In the genomic region with DNA sequence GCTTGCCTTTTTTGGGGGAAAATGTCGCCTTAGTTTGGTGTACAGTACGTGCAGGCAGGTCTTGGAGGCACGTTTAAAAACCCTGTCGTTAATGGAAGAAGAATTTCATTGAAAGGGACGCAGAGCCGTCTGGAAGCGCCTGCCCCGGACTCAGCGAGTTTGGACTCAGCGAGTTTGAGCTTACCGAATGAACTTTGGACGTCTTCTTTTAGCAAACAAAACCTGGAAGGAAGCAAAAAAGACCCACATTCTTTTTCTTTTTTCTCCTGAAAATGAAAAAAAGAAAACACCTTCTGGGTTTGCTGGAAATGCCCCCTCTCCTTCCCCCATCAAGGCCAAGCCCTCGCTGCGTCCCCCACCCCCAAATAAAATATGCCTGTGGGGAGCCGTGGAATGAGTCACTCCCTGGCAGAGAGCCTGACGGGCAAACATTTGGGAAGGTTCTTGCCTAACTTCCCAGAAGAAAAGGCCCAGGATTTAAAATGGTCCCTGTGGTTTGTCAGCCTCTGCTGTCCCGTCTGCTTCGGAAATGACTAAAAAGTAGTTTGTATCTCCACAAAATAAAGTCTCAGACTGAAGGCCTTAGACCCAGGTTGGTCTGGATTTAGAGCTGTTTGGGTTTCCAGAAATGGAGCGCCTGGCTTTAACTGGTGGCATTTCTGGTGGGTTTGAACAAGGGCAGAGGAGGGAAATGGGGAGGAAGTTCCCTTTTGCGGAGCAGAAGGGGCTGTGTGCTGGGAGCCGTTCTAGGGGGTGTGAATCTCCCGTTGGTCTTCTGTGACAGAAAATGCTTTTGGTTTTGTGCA, we compare ENCODE assay signal across 8 cellular contexts. TPM values are rescaled to one million over a fixed set of nuclear protein-coding genes. Genes with fewer than 3 reads are reported as not detected.
DNase-seq lines count a peak whose midpoint lies in the region; ATAC-seq, FAIRE-seq and TF ChIP-seq lines count a peak whose summit lies in the region.

No MANE protein-coding gene starts in this region.

- BruUV-seq in HepG2 (replicated peaks; lab: Mats Ljungman, UMichigan) = TSS peak; percentile 47

- no peaks in the 10 kb centered on the region for H3K9me3 ChIP-seq in HepG2 (ENCODE audit: low read length)

- FAIRE-seq in bronchial epithelial cell (lab: Jason Lieb, UNC) (no peak), HepG2 (lab: Jason Lieb, UNC) (peak; percentile 87)

- H3K36me3 ChIP-seq in bronchial epithelial cell (ENCODE audit: control insufficient read depth, insufficient read depth, low read length) (no peaks in the 10 kb centered on the region), HepG2 (replicated peaks in 1 of 2; ENCODE audit: control insufficient read depth in 1 of 2, insufficient read depth in 2 of 2, low read length in 2 of 2) (no peaks in the 10 kb centered on the region; a peak in 1 of 5 replicates)

- peaks cover 59% of the 10 kb centered on the region for H3K79me2 ChIP-seq in HepG2 (ENCODE audit: insufficient read depth, low read length)

- H3K4me1 ChIP-seq in HepG2 (ENCODE audit: insufficient read depth, low read length) = peaks cover 60% of the 10 kb centered on the region

- CTCF ChIA-PET in HepG2 (lab: Yijun Ruan, JAX; ENCODE audit: low intra/inter-chr PET ratio, low total read pairs) = no interaction called here

- TF ChIP-seq RAD21 in HepG2 (CRISPR knock-in tag; IDR thresholded peaks at IDR 0.05) = no peak

- TF ChIP-seq EP300 in HepG2 (IDR thresholded peaks at IDR 0.05; ENCODE audit: low read depth in 2 of 2, low read length in 2 of 2) (peak; percentile 29 to 72; a peak in 3 of 4 replicates), HepG2 (CRISPR knock-in tag; IDR thresholded peaks at IDR 0.05; ENCODE audit: borderline replicate concordance) (peak; percentile 41; the same call in 1 of the 2 replicates)

- H3K9ac ChIP-seq in HepG2 (ENCODE audit: insufficient read depth, low read depth, low read length) = peak overlapping the region; percentile 95

- peak; percentile 66 for DNase-seq in GM04503 (ENCODE audit: low read depth)
- peak; percentile 72 for DNase-seq in NCI-H226
- DNase-seq in bronchial epithelial cell (ENCODE audit: low read depth) = peak; percentile 79
- peak; percentile 91 for DNase-seq in HepG2 (ENCODE audit: low spot score)
- no peak for DNase-seq in cerebellum (ENCODE audit: low spot score)
- DNase-seq in NCI-H1417 treated with DMSO at 0.1 percent for 48 hours (lab: John Stamatoyannopoulos, UW) = no peak

- peak overlapping the region; percentile 95 for H3K27ac ChIP-seq in HepG2 (ENCODE audit: extremely low read length, insufficient read depth, low read length)
- H3K27ac ChIP-seq in temporal lobe (ENCODE audit: low read depth, low read length) = peak overlapping the region; percentile 66

- H2AFZ ChIP-seq in HepG2 (ENCODE audit: low read length) = no peak overlapping the region

- H4K20me1 ChIP-seq in HepG2 (ENCODE audit: insufficient read depth, low read length) = peaks cover 33% of the 10 kb centered on the region

- POLR2A ChIA-PET in HepG2 (lab: Yijun Ruan, JAX) = interaction anchor here (0.6 to 1.7 kb wide), 16 partner anchors 11 to 789 kb away, joined by 3 to 20 read pairs (median 4); no protein-coding TSS in a partner anchor

- no peak for TF ChIP-seq CTCF in bronchial epithelial cell (IDR thresholded peaks at IDR 0.05; ENCODE audit: insufficient read depth, low read length, severe bottlenecking)
- TF ChIP-seq CTCF in HepG2 (CRISPR knock-in tag; IDR thresholded peaks at IDR 0.05) = no peak

- ATAC-seq in HepG2 (peak; percentile 65), HG02642 (IDR thresholded peaks at IDR 0.05; ENCODE audit: poor library complexity, unreplicated experiment) (no peak)

- H3K27me3 ChIP-seq in bronchial epithelial cell (ENCODE audit: control insufficient read depth, insufficient read depth, low read length) (no peaks in the 10 kb centered on the region), HepG2 (ENCODE audit: control insufficient read depth in 1 of 2, insufficient read depth in 2 of 2, low read length in 2 of 2) (peaks cover 0 to 8% of the 10 kb centered on the region in 2 experiments; a peak in 2 of 5 replicates)

- TF ChIP-seq POLR2A in HepG2 (IDR thresholded peaks at IDR 0.05; ENCODE audit: insufficient read depth in 1 of 2, low read depth in 2 of 2, low read length in 2 of 2) = peak; percentile 58 to 64; a peak in 3 of 4 replicates

- intact Hi-C loops in HepG2 (cut with micrococcal nuclease; ENCODE audit: unreplicated experiment) = loop anchor here (2.0 to 5.0 kb wide), 3 partner anchors 25 to 127 kb away; no protein-coding TSS in a partner anchor

- H3K4me3 ChIP-seq in bronchial epithelial cell (ENCODE audit: low read depth, low read length) = peak overlapping the region; percentile 82
- H3K4me3 ChIP-seq in HepG2 (replicated peaks in 1 of 3; ENCODE audit: insufficient read depth in 1 of 3, low read depth in 2 of 3, low read length in 3 of 3) = peak overlapping the region; percentile 77 to 99 (median 98)

- H3K4me2 ChIP-seq in HepG2 (ENCODE audit: low read depth, low read length) = peak overlapping the region; percentile 100

- in situ Hi-C loops in HepG2 (cut with HindIII; ENCODE audit: extremely low pct_ligation_motif_present, low pct_unique_long_range_greater_than_20kb) = no loop called here

- under 1% methylated on average over 22 of the region's 22 CpGs for WGBS in HepG2 (ENCODE audit: low lambda C conversion rate)

TF ChIP-seq in HepG2, 621 proteins besides CTCF, POLR2A, EP300 and RAD21 (continues in another document):
- TF ChIP-seq NFRKB (IDR thresholded peaks at IDR 0.05) = no peak
- TF ChIP-seq, protein P1, sequence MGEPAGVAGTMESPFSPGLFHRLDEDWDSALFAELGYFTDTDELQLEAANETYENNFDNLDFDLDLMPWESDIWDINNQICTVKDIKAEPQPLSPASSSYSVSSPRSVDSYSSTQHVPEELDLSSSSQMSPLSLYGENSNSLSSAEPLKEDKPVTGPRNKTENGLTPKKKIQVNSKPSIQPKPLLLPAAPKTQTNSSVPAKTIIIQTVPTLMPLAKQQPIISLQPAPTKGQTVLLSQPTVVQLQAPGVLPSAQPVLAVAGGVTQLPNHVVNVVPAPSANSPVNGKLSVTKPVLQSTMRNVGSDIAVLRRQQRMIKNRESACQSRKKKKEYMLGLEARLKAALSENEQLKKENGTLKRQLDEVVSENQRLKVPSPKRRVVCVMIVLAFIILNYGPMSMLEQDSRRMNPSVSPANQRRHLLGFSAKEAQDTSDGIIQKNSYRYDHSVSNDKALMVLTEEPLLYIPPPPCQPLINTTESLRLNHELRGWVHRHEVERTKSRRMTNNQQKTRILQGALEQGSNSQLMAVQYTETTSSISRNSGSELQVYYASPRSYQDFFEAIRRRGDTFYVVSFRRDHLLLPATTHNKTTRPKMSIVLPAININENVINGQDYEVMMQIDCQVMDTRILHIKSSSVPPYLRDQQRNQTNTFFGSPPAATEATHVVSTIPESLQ (CRISPR knock-in tag; conservative IDR thresholded peaks at IDR 0.05) = no peak
- no peak; the same call in 1 of the 2 replicates for TF ChIP-seq NR2F6 (IDR thresholded peaks at IDR 0.05)
- 0 out of 2 replicates have a peak, but pooled peaks have one; percentile 9 for TF ChIP-seq NR2F6 (CRISPR knock-in tag; IDR thresholded peaks at IDR 0.05)
- TF ChIP-seq, protein P2, sequence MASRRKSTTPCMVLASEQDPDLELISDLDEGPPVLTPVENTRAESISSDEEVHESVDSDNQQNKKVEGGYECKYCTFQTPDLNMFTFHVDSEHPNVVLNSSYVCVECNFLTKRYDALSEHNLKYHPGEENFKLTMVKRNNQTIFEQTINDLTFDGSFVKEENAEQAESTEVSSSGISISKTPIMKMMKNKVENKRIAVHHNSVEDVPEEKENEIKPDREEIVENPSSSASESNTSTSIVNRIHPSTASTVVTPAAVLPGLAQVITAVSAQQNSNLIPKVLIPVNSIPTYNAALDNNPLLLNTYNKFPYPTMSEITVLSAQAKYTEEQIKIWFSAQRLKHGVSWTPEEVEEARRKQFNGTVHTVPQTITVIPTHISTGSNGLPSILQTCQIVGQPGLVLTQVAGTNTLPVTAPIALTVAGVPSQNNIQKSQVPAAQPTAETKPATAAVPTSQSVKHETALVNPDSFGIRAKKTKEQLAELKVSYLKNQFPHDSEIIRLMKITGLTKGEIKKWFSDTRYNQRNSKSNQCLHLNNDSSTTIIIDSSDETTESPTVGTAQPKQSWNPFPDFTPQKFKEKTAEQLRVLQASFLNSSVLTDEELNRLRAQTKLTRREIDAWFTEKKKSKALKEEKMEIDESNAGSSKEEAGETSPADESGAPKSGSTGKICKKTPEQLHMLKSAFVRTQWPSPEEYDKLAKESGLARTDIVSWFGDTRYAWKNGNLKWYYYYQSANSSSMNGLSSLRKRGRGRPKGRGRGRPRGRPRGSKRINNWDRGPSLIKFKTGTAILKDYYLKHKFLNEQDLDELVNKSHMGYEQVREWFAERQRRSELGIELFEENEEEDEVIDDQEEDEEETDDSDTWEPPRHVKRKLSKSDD (CRISPR knock-in tag; IDR thresholded peaks at IDR 0.05; ENCODE audit: low read depth) = no peak
- TF ChIP-seq BHLHE40 (IDR thresholded peaks at IDR 0.05; ENCODE audit: low read length) = no peak
- TF ChIP-seq ZNF121 (CRISPR knock-in tag; IDR thresholded peaks at IDR 0.05) = peak; percentile 89

RNA-seq across cellular contexts. Expression of a gene that starts 1.7 kb away (rescaled TPM):
- total RNA-seq in bronchial epithelial cell (8.4 and 14.7 TPM in 2 replicates), HepG2 (2016; rRNA removed; fragmentation: Illumina TruSeq; extraction: Trizol) (30.4 and 44.7 TPM in 2 replicates), temporal lobe (23.6 TPM), cerebellum (18.9 TPM)
- total RNA-seq in HepG2 (2016; cell fraction: cytosol; rRNA removed; fragmentation: Illumina TruSeq; extraction: Trizol; ENCODE audit: low read depth) = 24.6 and 26.3 TPM in 2 replicates
- 33.2 and 37.5 TPM in 2 replicates for total RNA-seq in HepG2 (2016; cell fraction: insoluble cytoplasmic fraction; rRNA removed; fragmentation: Illumina TruSeq; extraction: Trizol)
- total RNA-seq in HepG2 (2016; cell fraction: membrane; rRNA removed; fragmentation: Illumina TruSeq; extraction: Trizol) = 49.4 and 52.7 TPM in 2 replicates
- 18.1 and 19.8 TPM in 2 replicates for total RNA-seq in HepG2 (2016; cell fraction: nucleus; rRNA removed; fragmentation: Illumina TruSeq; extraction: Trizol)
- polyA plus RNA-seq in HepG2 (2011; rRNA removed) = 119 and 127 TPM in 2 replicates
- polyA plus RNA-seq in HepG2 (2011; cell fraction: cytosol; rRNA removed) = 131 and 138 TPM in 2 replicates
- 94.1 and 101 TPM in 2 replicates for polyA plus RNA-seq in HepG2 (2011; cell fraction: nucleus; rRNA removed)
- 75.9 and 86.0 TPM in 2 replicates for polyA plus RNA-seq in HepG2 (2012)
- 55.6 and 62.7 TPM in 2 replicates for polyA plus RNA-seq in HepG2 (2016; cell fraction: cytosol; fragmentation: Illumina TruSeq; extraction: Trizol; ENCODE audit: low read depth)
- polyA plus RNA-seq in HepG2 (2016; cell fraction: insoluble cytoplasmic fraction; fragmentation: Illumina TruSeq; extraction: Trizol; ENCODE audit: low read depth) = 71.0 and 74.4 TPM in 2 replicates
- polyA plus RNA-seq in HepG2 (2016; cell fraction: membrane; fragmentation: Illumina TruSeq; extraction: Trizol; ENCODE audit: low read depth) = 68.1 and 79.5 TPM in 2 replicates
- 41.9 and 42.8 TPM in 2 replicates for polyA plus RNA-seq in HepG2 (2016; cell fraction: nucleus; fragmentation: Illumina TruSeq; extraction: Trizol; ENCODE audit: insufficient read depth, low read depth)
- 13.4 and 281 TPM in 2 replicates for polyA minus RNA-seq in HepG2 (2011; rRNA and poly(A)+ RNA removed; ENCODE audit: low replicate concordance)
- polyA minus RNA-seq in HepG2 (2011; cell fraction: cytosol; rRNA and poly(A)+ RNA removed) = 74.6 and 87.4 TPM in 2 replicates
- polyA minus RNA-seq in HepG2 (2011; cell fraction: nucleus; rRNA and poly(A)+ RNA removed) = 49.3 and 50.8 TPM in 2 replicates

Comparison
In these comparisons a context has a peak if more than half of its experiments do, and no peak if none do; other contexts are left out.
1. DNase-seq: peak in GM04503 (single experiment), NCI-H226 (single experiment), bronchial epithelial cell (single experiment) and HepG2 (single experiment); none in cerebellum (single experiment) and NCI-H1417 treated with DMSO at 0.1 percent for 48 hours (single experiment).